ENCODE assay signal across 10 cellular contexts in genomic region chr5:143217065-143217803, GRCh38.
DNase-seq lines count a peak whose midpoint lies in the region; ATAC-seq and TF ChIP-seq lines count a peak whose summit lies in the region.
"Had no signal": no experiment of that assay in that cellular context is flagged by ENCODE, and none has a peak within 500 bp of the region (broad histone marks: within the 10 kb centered on the region; RNA-seq: fewer than 3 reads in every experiment).

No MANE protein-coding gene starts in this region.

- H3K9me3 ChIP-seq in RWPE2 (ENCODE audit: severe bottlenecking), result no peaks in the 10 kb centered on the region
- H3K9me3 ChIP-seq: upper lobe of left lung had no signal

- peak; percentile 65 for ATAC-seq in RWPE2 (ENCODE audit: low read depth)

- DNase-seq in AG10803 (ENCODE audit: low read depth) (peak; percentile 60), GM03348 (ENCODE audit: low spot score) (peak; percentile 28), RWPE2 (ENCODE audit: low spot score) (no peak), hepatic stellate cell (ENCODE audit: low spot score) (peak; percentile 25), NCI-H510A (lab: John Stamatoyannopoulos, UW) (no peak), cortex of kidney (lab: John Stamatoyannopoulos, UW) (no peak), foreskin melanocyte (no peak), NCI-H1694 treated with DMSO at 0.1 percent for 48 hours (lab: John Stamatoyannopoulos, UW) (no peak)
- DNase-seq: NCI-H1105 treated with DMSO at 0.1 percent for 48 hours, upper lobe of left lung had no signal

- no peaks in the 10 kb centered on the region for H3K36me3 ChIP-seq in RWPE2 (ENCODE audit: low read depth)

- peaks cover 8% of the 10 kb centered on the region for H3K4me1 ChIP-seq in RWPE2 (ENCODE audit: insufficient read depth, poor library complexity, severe bottlenecking)

- no peaks in the 10 kb centered on the region for H3K27me3 ChIP-seq in RWPE2 (ENCODE audit: insufficient read depth, poor library complexity, severe bottlenecking)
- H3K27me3 ChIP-seq: upper lobe of left lung had no signal

- TF ChIP-seq CTCF in AG10803 (conservative IDR thresholded peaks at IDR 0.05; ENCODE audit: low read length) (no peak), RWPE2 (IDR thresholded peaks at IDR 0.05; ENCODE audit: poor library complexity, severe bottlenecking) (peak; percentile 30)

- H3K4me3 ChIP-seq in AG10803 (ENCODE audit: low read length) (no peak overlapping the region), RWPE2 (ENCODE audit: severe bottlenecking) (no peak overlapping the region)
- H3K4me3 ChIP-seq: upper lobe of left lung had no signal

- peak overlapping the region; percentile 10 for H3K27ac ChIP-seq in RWPE2 (ENCODE audit: poor library complexity, severe bottlenecking)

Comparison
In these comparisons a context has a peak if more than half of its experiments do, and no peak if none do; other contexts are left out.
1. DNase-seq: peak in AG10803 (single experiment), GM03348 (single experiment) and hepatic stellate cell (single experiment); none in RWPE2 (single experiment), NCI-H510A (single experiment), cortex of kidney (single experiment), foreskin melanocyte (single experiment) and NCI-H1694 treated with DMSO at 0.1 percent for 48 hours (single experiment).